ENCODE assay signal across 8 cellular contexts in the genomic region with DNA sequence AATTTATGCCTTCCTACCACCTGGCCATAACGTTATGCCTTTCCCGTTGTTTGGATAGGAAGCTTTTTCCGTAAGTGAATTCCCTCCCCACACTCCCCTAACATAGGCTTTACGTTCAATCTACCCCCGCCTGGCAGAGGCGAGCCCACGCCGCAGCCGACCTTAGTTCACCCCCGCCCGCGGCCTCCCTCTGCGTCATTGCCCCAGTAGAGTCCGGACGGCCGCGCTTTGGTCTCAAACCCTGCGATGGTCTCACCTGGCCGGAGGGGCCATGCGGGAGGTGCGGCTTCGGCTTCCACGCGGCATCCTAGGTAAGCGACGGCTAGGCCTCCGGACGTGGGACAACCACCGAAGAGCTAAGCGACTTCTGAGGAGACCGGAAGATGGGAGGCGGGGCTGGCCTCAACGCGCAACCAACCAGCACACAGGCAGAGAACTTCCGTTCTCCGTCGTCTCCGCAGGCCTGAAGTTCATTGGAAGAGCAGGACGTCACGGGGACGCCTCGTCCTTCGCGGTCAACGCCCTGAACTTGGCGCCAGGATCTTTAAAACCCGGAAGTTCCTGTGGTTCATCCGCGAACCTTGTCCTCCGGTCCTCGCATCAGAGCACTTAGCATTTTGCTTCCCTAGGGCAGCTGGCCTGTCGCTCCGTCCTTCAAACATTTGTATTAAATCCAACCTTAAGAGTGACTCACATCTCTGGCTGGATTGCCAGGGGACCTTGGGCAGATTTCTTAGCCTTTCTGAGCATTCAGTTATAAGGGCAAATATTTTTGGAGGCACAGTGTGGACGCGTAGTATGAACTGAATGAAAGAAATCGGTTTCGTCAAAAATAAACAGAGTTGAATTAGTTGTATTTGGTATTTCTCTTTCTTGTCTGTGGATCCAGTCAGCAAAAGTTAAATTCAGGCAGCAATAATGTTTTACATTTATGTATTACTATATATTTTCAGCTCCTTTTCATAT. TPM values are rescaled to one million over a fixed set of nuclear protein-coding genes. Genes with fewer than 3 reads are reported as not detected.
DNase-seq lines count a peak whose midpoint lies in the region; TF ChIP-seq lines count a peak whose summit lies in the region.

A gene with protein sequence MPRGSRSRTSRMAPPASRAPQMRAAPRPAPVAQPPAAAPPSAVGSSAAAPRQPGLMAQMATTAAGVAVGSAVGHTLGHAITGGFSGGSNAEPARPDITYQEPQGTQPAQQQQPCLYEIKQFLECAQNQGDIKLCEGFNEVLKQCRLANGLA (minus strand): TSS at position 369 of the 966 bp plus-strand sequence. CDS start 63 bp downstream, at position 306.

- H4K20me1 ChIP-seq in MM.1S (ENCODE audit: insufficient read depth, low read length) (no peaks in the 10 kb centered on the region), neural progenitor cell (ENCODE audit: low read depth) (no peaks in the 10 kb centered on the region)

- H3K27ac Mint-ChIP-seq in neural progenitor cell, result peak within 1 kb of the TSS; percentile 70

- H3K79me2 ChIP-seq in MM.1S (ENCODE audit: low read length) (peaks cover 38% of the 10 kb centered on the region), neural progenitor cell (ENCODE audit: low read depth) (peaks cover 11% of the 10 kb centered on the region)

- peaks cover 8% of the 10 kb centered on the region for H3F3A ChIP-seq in MM.1S (ENCODE audit: insufficient read depth, low read length)
- H3F3A ChIP-seq in neural progenitor cell (ENCODE audit: low read depth), result no peaks in the 10 kb centered on the region

- no peak for TF ChIP-seq CTCF in MM.1S (IDR thresholded peaks at IDR 0.05; ENCODE audit: low read length)
- no peak for TF ChIP-seq CTCF in fibroblast of pulmonary artery (IDR thresholded peaks at IDR 0.05; ENCODE audit: low read length, missing control alignments)
- TF ChIP-seq CTCF in neural progenitor cell (IDR thresholded peaks at IDR 0.05), result no peak

- H3K4me1 Mint-ChIP-seq in neural progenitor cell, result peaks cover 12% of the 10 kb centered on the region

- peak within 1 kb of the TSS; percentile 99 for H3K9ac ChIP-seq in MM.1S (ENCODE audit: low read length)
- no peak within 1 kb of the TSS for H3K9ac ChIP-seq in neural progenitor cell

- DNase-seq in G401 (ENCODE audit: low spot score) (peak; percentile 99), HCEC 1CT (peak; percentile 99), MM.1S (peak; percentile 100), SHP77 treated with DMSO at 0.1 percent for 48 hours (lab: John Stamatoyannopoulos, UW) (peak; percentile 99), fibroblast of pulmonary artery (ENCODE audit: low read depth) (peak; percentile 99), neural progenitor cell (ENCODE audit: low spot score) (peak; percentile 71), stromal cell of bone marrow (ENCODE audit: low read depth) (peak; percentile 99)
- DNase-seq in activated effector memory CD4-positive, alpha-beta T cell treated with Interleukin-2 at 50 U/mL for 16 hours, result peak; percentile 91

- peaks cover 12% of the 10 kb centered on the region for H3K36me3 ChIP-seq in MM.1S (replicated peaks; ENCODE audit: insufficient read depth, low read length)
- no peaks in the 10 kb centered on the region for H3K36me3 ChIP-seq in neural progenitor cell

- peak within 1 kb of the TSS; percentile 100 for H3K4me3 ChIP-seq in MM.1S (ENCODE audit: low read length)
- peak within 1 kb of the TSS; percentile 85 for H3K4me3 ChIP-seq in fibroblast of pulmonary artery (replicated peaks; ENCODE audit: low read depth, low read length)
- peak within 1 kb of the TSS; percentile 64 for H3K4me3 ChIP-seq in neural progenitor cell

- in situ Hi-C loops in G401 (cut with HindIII; ENCODE audit: low sequenced_read_pairs), result no loop called here

- H3K9me2 ChIP-seq in MM.1S (replicated peaks; ENCODE audit: insufficient read depth, low read length), result no peaks in the 10 kb centered on the region

- H3K4me1 ChIP-seq in MM.1S (ENCODE audit: low read length) (peaks cover 8% of the 10 kb centered on the region; the same call in 1 of the 2 replicates), neural progenitor cell (no peaks in the 10 kb centered on the region)

- peak within 1 kb of the TSS; percentile 94 for H3K4me3 Mint-ChIP-seq in neural progenitor cell

- H3K9me3 ChIP-seq in MM.1S (replicated peaks; ENCODE audit: insufficient read depth, low read length) (no peaks in the 10 kb centered on the region), neural progenitor cell (ENCODE audit: low read depth) (no peaks in the 10 kb centered on the region)

- peaks cover 3% of the 10 kb centered on the region for H3K9me3 Mint-ChIP-seq in neural progenitor cell

- H2AFZ ChIP-seq in MM.1S (ENCODE audit: low read length) (peak within 1 kb of the TSS; percentile 87), neural progenitor cell (replicated peaks) (peak within 1 kb of the TSS; percentile 85)

- peak within 1 kb of the TSS; percentile 75 for H3K4me2 ChIP-seq in MM.1S (ENCODE audit: low read depth, low read length)
- peak within 1 kb of the TSS; percentile 79 for H3K4me2 ChIP-seq in neural progenitor cell

- peaks cover 5% of the 10 kb centered on the region for H3K36me3 Mint-ChIP-seq in neural progenitor cell

- no peaks in the 10 kb centered on the region for H3K27me3 ChIP-seq in MM.1S (replicated peaks; ENCODE audit: insufficient read depth, low read length)
- H3K27me3 ChIP-seq in neural progenitor cell, result no peaks in the 10 kb centered on the region

- H3K27me3 Mint-ChIP-seq in neural progenitor cell (ENCODE audit: insufficient read depth, low read depth), result peaks cover 2% of the 10 kb centered on the region

- peak within 1 kb of the TSS; percentile 74 for H3K27ac ChIP-seq in MM.1S (ENCODE audit: low read length)
- no peak within 1 kb of the TSS for H3K27ac ChIP-seq in neural progenitor cell

RNA-seq across cellular contexts. Expression of the gene that starts here (rescaled TPM):
- 654 and 762 TPM in 2 replicates for total RNA-seq in G401 (2014; rRNA removed; shearing (Covaris generic))
- 64.1 and 70.5 TPM in 2 replicates for total RNA-seq in neural progenitor cell (ENCODE audit: low replicate concordance)
